In the genomic region with DNA sequence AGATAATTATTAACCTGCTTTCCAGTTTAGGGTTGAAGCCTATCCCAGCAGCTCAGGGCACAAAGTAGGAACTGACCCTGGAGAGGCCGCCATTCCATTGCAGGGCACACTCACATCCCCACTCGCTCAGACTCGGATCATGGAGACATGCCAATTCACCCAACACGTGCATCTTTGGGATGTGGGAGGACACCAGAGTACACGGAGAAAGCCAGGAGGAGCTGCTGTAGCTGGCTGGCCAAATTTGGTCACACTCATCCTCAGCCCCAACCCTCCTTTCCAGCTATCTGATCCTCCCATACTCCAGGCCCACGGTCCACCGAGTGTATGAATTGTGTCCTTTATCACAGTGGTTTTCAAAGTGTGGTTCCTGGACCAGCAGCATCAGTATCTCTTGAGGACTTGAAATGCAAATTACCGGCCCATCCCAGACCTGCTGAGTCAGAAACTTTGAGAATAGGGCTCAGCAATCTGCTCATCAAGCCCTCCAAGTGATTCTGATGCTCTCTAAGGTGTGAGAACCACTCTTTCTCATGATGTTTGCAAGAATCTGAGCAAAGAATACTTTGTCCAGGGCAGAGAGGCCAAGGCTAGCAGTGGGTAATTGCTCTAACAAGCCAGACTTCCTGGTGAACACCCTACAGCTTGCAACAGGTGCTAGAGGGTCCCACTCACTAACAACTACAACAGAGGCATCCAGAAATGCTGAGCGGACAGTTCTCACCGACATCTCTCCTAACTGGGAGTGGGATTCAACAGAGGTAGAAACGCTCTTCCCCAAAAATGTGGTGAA, we compare ENCODE assay signal across 1 cellular context.
A peak's percentile ranks its signal among the peaks of the same experiment; 100 is the strongest.
TF ChIP-seq lines count a peak whose summit lies in the region.

No MANE protein-coding gene starts in this region.

TF ChIP-seq in K562, 482 proteins besides CTCF, POLR2A, EP300 and RAD21 (continued from another document):
- TF ChIP-seq, protein P1, sequence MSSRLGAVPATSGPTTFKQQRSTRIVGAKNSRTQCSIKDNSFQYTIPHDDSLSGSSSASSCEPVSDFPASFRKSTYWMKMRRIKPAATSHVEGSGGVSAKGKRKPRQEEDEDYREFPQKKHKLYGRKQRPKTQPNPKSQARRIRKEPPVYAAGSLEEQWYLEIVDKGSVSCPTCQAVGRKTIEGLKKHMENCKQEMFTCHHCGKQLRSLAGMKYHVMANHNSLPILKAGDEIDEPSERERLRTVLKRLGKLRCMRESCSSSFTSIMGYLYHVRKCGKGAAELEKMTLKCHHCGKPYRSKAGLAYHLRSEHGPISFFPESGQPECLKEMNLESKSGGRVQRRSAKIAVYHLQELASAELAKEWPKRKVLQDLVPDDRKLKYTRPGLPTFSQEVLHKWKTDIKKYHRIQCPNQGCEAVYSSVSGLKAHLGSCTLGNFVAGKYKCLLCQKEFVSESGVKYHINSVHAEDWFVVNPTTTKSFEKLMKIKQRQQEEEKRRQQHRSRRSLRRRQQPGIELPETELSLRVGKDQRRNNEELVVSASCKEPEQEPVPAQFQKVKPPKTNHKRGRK (tag; IDR thresholded peaks at IDR 0.05): no peak
- TF ChIP-seq SRSF7 (optimal IDR thresholded peaks at IDR 0.05; ENCODE audit: low read depth, low read length) (no peak), BHLHE40 (IDR thresholded peaks at IDR 0.05; ENCODE audit: low read length) (peak; percentile 86), HCFC1 (IDR thresholded peaks at IDR 0.05; ENCODE audit: low read depth, low read length) (no peak), SMARCE1 (IDR thresholded peaks at IDR 0.05) (no peak), ZNF316 (IDR thresholded peaks at IDR 0.05) (peak; percentile 96), RNF2 (IDR thresholded peaks at IDR 0.05) (no peak), ZFPM2 (CRISPR knock-in tag; IDR thresholded peaks at IDR 0.05) (no peak), SAFB (IDR thresholded peaks at IDR 0.05; ENCODE audit: borderline replicate concordance, low read depth, low read length) (no peak), MAFK (IDR thresholded peaks at IDR 0.05; ENCODE audit: low read length) (peak; percentile 93), MAFG (tag; conservative IDR thresholded peaks at IDR 0.05) (peak; percentile 90), RBM39 (optimal IDR thresholded peaks at IDR 0.05; ENCODE audit: low read depth, low read length) (no peak), SNRNP70 (optimal IDR thresholded peaks at IDR 0.05; ENCODE audit: low read depth, low read length) (no peak), ZEB2 (IDR thresholded peaks at IDR 0.05) (no peak), ETV1 (tag; conservative IDR thresholded peaks at IDR 0.05; ENCODE audit: low read depth) (no peak), NELFE (IDR thresholded peaks at IDR 0.05; ENCODE audit: insufficient read depth, insufficient read length) (no peak), TCFL5 (CRISPR knock-in tag; conservative IDR thresholded peaks at IDR 0.05) (no peak), C11orf30 (IDR thresholded peaks at IDR 0.05; ENCODE audit: low read depth) (peak; percentile 94), DDX20 (tag; IDR thresholded peaks at IDR 0.05; ENCODE audit: low read depth) (no peak), GATAD2A (IDR thresholded peaks at IDR 0.05) (no peak)
- TF ChIP-seq, protein P2, sequence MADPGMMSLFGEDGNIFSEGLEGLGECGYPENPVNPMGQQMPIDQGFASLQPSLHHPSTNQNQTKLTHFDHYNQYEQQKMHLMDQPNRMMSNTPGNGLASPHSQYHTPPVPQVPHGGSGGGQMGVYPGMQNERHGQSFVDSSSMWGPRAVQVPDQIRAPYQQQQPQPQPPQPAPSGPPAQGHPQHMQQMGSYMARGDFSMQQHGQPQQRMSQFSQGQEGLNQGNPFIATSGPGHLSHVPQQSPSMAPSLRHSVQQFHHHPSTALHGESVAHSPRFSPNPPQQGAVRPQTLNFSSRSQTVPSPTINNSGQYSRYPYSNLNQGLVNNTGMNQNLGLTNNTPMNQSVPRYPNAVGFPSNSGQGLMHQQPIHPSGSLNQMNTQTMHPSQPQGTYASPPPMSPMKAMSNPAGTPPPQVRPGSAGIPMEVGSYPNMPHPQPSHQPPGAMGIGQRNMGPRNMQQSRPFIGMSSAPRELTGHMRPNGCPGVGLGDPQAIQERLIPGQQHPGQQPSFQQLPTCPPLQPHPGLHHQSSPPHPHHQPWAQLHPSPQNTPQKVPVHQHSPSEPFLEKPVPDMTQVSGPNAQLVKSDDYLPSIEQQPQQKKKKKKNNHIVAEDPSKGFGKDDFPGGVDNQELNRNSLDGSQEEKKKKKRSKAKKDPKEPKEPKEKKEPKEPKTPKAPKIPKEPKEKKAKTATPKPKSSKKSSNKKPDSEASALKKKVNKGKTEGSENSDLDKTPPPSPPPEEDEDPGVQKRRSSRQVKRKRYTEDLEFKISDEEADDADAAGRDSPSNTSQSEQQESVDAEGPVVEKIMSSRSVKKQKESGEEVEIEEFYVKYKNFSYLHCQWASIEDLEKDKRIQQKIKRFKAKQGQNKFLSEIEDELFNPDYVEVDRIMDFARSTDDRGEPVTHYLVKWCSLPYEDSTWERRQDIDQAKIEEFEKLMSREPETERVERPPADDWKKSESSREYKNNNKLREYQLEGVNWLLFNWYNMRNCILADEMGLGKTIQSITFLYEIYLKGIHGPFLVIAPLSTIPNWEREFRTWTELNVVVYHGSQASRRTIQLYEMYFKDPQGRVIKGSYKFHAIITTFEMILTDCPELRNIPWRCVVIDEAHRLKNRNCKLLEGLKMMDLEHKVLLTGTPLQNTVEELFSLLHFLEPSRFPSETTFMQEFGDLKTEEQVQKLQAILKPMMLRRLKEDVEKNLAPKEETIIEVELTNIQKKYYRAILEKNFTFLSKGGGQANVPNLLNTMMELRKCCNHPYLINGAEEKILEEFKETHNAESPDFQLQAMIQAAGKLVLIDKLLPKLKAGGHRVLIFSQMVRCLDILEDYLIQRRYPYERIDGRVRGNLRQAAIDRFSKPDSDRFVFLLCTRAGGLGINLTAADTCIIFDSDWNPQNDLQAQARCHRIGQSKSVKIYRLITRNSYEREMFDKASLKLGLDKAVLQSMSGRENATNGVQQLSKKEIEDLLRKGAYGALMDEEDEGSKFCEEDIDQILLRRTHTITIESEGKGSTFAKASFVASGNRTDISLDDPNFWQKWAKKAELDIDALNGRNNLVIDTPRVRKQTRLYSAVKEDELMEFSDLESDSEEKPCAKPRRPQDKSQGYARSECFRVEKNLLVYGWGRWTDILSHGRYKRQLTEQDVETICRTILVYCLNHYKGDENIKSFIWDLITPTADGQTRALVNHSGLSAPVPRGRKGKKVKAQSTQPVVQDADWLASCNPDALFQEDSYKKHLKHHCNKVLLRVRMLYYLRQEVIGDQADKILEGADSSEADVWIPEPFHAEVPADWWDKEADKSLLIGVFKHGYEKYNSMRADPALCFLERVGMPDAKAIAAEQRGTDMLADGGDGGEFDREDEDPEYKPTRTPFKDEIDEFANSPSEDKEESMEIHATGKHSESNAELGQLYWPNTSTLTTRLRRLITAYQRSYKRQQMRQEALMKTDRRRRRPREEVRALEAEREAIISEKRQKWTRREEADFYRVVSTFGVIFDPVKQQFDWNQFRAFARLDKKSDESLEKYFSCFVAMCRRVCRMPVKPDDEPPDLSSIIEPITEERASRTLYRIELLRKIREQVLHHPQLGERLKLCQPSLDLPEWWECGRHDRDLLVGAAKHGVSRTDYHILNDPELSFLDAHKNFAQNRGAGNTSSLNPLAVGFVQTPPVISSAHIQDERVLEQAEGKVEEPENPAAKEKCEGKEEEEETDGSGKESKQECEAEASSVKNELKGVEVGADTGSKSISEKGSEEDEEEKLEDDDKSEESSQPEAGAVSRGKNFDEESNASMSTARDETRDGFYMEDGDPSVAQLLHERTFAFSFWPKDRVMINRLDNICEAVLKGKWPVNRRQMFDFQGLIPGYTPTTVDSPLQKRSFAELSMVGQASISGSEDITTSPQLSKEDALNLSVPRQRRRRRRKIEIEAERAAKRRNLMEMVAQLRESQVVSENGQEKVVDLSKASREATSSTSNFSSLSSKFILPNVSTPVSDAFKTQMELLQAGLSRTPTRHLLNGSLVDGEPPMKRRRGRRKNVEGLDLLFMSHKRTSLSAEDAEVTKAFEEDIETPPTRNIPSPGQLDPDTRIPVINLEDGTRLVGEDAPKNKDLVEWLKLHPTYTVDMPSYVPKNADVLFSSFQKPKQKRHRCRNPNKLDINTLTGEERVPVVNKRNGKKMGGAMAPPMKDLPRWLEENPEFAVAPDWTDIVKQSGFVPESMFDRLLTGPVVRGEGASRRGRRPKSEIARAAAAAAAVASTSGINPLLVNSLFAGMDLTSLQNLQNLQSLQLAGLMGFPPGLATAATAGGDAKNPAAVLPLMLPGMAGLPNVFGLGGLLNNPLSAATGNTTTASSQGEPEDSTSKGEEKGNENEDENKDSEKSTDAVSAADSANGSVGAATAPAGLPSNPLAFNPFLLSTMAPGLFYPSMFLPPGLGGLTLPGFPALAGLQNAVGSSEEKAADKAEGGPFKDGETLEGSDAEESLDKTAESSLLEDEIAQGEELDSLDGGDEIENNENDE (IDR thresholded peaks at IDR 0.05; ENCODE audit: low read depth, low read length): no peak
- TF ChIP-seq, protein P3, sequence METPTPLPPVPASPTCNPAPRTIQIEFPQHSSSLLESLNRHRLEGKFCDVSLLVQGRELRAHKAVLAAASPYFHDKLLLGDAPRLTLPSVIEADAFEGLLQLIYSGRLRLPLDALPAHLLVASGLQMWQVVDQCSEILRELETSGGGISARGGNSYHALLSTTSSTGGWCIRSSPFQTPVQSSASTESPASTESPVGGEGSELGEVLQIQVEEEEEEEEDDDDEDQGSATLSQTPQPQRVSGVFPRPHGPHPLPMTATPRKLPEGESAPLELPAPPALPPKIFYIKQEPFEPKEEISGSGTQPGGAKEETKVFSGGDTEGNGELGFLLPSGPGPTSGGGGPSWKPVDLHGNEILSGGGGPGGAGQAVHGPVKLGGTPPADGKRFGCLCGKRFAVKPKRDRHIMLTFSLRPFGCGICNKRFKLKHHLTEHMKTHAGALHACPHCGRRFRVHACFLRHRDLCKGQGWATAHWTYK (CRISPR knock-in tag; IDR thresholded peaks at IDR 0.05): no peak
- TF ChIP-seq, protein P4, sequence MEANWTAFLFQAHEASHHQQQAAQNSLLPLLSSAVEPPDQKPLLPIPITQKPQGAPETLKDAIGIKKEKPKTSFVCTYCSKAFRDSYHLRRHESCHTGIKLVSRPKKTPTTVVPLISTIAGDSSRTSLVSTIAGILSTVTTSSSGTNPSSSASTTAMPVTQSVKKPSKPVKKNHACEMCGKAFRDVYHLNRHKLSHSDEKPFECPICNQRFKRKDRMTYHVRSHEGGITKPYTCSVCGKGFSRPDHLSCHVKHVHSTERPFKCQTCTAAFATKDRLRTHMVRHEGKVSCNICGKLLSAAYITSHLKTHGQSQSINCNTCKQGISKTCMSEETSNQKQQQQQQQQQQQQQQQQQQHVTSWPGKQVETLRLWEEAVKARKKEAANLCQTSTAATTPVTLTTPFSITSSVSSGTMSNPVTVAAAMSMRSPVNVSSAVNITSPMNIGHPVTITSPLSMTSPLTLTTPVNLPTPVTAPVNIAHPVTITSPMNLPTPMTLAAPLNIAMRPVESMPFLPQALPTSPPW (CRISPR knock-in tag; IDR thresholded peaks at IDR 0.05): peak; percentile 14; the same call in 1 of the 2 replicates
